In genomic region chr1:225762444-225762843, GRCh38 we compare ENCODE assay signal across 9 cellular contexts. TPM values are rescaled to one million over a fixed set of nuclear protein-coding genes. Genes with fewer than 3 reads are reported as not detected.
DNase-seq lines count a peak whose midpoint lies in the region; ATAC-seq and TF ChIP-seq lines count a peak whose summit lies in the region.
"Had no signal": no experiment of that assay in that cellular context is flagged by ENCODE, and none has a peak within 500 bp of the region (broad histone marks: within the 10 kb centered on the region; RNA-seq: fewer than 3 reads in every experiment).

No MANE protein-coding gene starts in this region.

- no peak for ATAC-seq in GM19452 (IDR thresholded peaks at IDR 0.05; ENCODE audit: unreplicated experiment)
- no peak for ATAC-seq in HG02884 (IDR thresholded peaks at IDR 0.05; ENCODE audit: unreplicated experiment)
- ATAC-seq: mucosa of descending colon had no signal

- TF ChIP-seq EP300 in stomach (IDR thresholded peaks at IDR 0.05), result no peak

- H3K36me3 ChIP-seq in HUES6 (ENCODE audit: control insufficient read depth, insufficient read depth, low read length) (no peaks in the 10 kb centered on the region), stomach (no peaks in the 10 kb centered on the region)

- H3K9me3 ChIP-seq in HUES6 (ENCODE audit: control insufficient read depth, insufficient read depth, low read depth, low read length) (no peaks in the 10 kb centered on the region), stomach (no peaks in the 10 kb centered on the region)
- H3K9me3 ChIP-seq: mucosa of descending colon had no signal

- TF ChIP-seq POLR2A in stomach (IDR thresholded peaks at IDR 0.05) (no peak), erythroblast (IDR thresholded peaks at IDR 0.05; ENCODE audit: low read length) (no peak)

- no peak for TF ChIP-seq CTCF in stomach (IDR thresholded peaks at IDR 0.05)

- peak overlapping the region; percentile 29 for H3K9ac ChIP-seq in HUES6 (ENCODE audit: low read length)

- 53 to 64% (median 61%) methylated on average over 5 of the region's 5 CpGs for WGBS in stomach, 5 donors

- H3K27ac ChIP-seq in HUES6 (ENCODE audit: low read depth, low read length), result 0 out of 2 replicates have a peak overlapping the region, but pooled peaks have one; percentile 27
- H3K27ac ChIP-seq in stomach, result peak overlapping the region in 2 of 5 donors; percentile 59 to 68

- intact Hi-C loops in stomach (cut with DNase I; ENCODE audit: low total_unique reads), result loop anchor here (10.0 kb wide), 1 partner anchor 208 kb away; no protein-coding TSS in a partner anchor

- H3K4me3 ChIP-seq in HUES6 (ENCODE audit: low read depth, low read length) (no peak overlapping the region), stomach (no peak overlapping the region)
- H3K4me3 ChIP-seq: mucosa of descending colon had no signal

- DNase-seq in astrocyte of the hippocampus (ENCODE audit: low read depth, low spot score), result peak; percentile 77
- peak; percentile 58 for DNase-seq in kidney tubule cell (ENCODE audit: low spot score)
- DNase-seq in stomach, result peak; percentile 9
- no peak for DNase-seq in erythroblast (lab: John Stamatoyannopoulos, UW)
- no peak for DNase-seq in NCI-H510A (lab: John Stamatoyannopoulos, UW)
- DNase-seq: mucosa of descending colon had no signal

- H3K27me3 ChIP-seq in HUES6 (ENCODE audit: control insufficient read depth, insufficient read depth, low read length) (no peaks in the 10 kb centered on the region), stomach (no peaks in the 10 kb centered on the region)

- H3K4me1 ChIP-seq in HUES6 (ENCODE audit: control insufficient read depth, insufficient read depth, low read length) (peaks cover 26% of the 10 kb centered on the region), stomach (peaks cover 21 to 47% (median 34%) of the 10 kb centered on the region in 4 donors)

RNA-seq across cellular contexts. Expression of gene SRP9, which starts 15.2 kb away (rescaled TPM):
- 100 to 1,000 TPM in 4 of 5 donors, 10 to 100 TPM in 1; 68.9 to 269 (median 130) TPM for total RNA-seq in stomach
- 100 to 1,000 TPM; 169 to 289 (median 267) TPM for polyA plus RNA-seq in stomach

RNA-seq across cellular contexts. Expression of gene EPHX1, which starts 47.5 kb away (rescaled TPM):
- 10 to 100 TPM; 13.0 to 94.6 (median 42.6) TPM for total RNA-seq in stomach
- 10 to 100 TPM; 19.9 to 69.6 (median 26.1) TPM for polyA plus RNA-seq in stomach

Comparison
In these comparisons a context has a peak if more than half of its experiments do, and no peak if none do; other contexts are left out.
1. DNase-seq: peak in astrocyte of the hippocampus (single experiment), kidney tubule cell (single experiment) and stomach (single experiment); none in erythroblast (0 of 2) and NCI-H510A (single experiment).